In genomic region chr11:100098560-100098959, GRCh38 we compare ENCODE assay signal across 18 cellular contexts.
DNase-seq lines count a peak whose midpoint lies in the region; ATAC-seq and TF ChIP-seq lines count a peak whose summit lies in the region.
"Had no signal": no experiment of that assay in that cellular context is flagged by ENCODE, and none has a peak within 500 bp of the region (broad histone marks: within the 10 kb centered on the region; RNA-seq: fewer than 3 reads in every experiment).

No MANE protein-coding gene starts in this region.

- ATAC-seq in natural killer cell treated with Interleukin-12 subunit alpha and Interleukin-12 subunit beta and Interleukin-15 and Interleukin-18, amount 100 ng/mL, for 72 hours: no peak
- ATAC-seq: GM12878 had no signal

- intact Hi-C loops in ovary (cut with DNase I): no loop called here

- H3K36me3 Mint-ChIP-seq in natural killer cell treated with Interleukin-12 subunit alpha and Interleukin-12 subunit beta and Interleukin-15 and Interleukin-18, amount 100 ng/mL, for 72 hours: peaks cover 17% of the 10 kb centered on the region

- H3K4me3 ChIP-seq in MG63 (no peak overlapping the region), SJCRH30 (no peak overlapping the region), ovary (no peak overlapping the region)
- H3K4me3 ChIP-seq: GM12878, HAP-1 had no signal

- H3K36me3 ChIP-seq in MG63: no peaks in the 10 kb centered on the region
- no peaks in the 10 kb centered on the region for H3K36me3 ChIP-seq in SJCRH30
- H3K36me3 ChIP-seq in ovary: no peaks in the 10 kb centered on the region
- H3K36me3 ChIP-seq: HAP-1 had no signal

- no peak for TF ChIP-seq POLR2A in ovary (IDR thresholded peaks at IDR 0.05)

- no peak for TF ChIP-seq CTCF in ovary (IDR thresholded peaks at IDR 0.05)
- no peak for TF ChIP-seq CTCF in GM20000 (IDR thresholded peaks at IDR 0.05; ENCODE audit: extremely low read depth, missing control alignments)

- peaks cover 24% of the 10 kb centered on the region for H3K9me3 Mint-ChIP-seq in natural killer cell treated with Interleukin-12 subunit alpha and Interleukin-12 subunit beta and Interleukin-15 and Interleukin-18, amount 100 ng/mL, for 72 hours

- WGBS in ovary, 3 donors: 77 to 81% (median 80%) methylated on average over 3 of the region's 3 CpGs

- H3K27ac ChIP-seq in SJCRH30 (no peak overlapping the region), ovary (no peak overlapping the region)

- DNase-seq in H4 (ENCODE audit: low spot score) (peak; percentile 17), MG63 (peak; percentile 10), SJCRH30 (peak; percentile 4 to 17), astrocyte of the hippocampus (ENCODE audit: low read depth, low spot score) (peak; percentile 11), ovary (no peak), OCI-M2 (lab: John Stamatoyannopoulos, UW; ENCODE audit: unreplicated experiment) (no peak), GM20000 (ENCODE audit: low spot score) (no peak)
- DNase-seq in natural killer cell treated with Interleukin-12 subunit alpha and Interleukin-12 subunit beta and Interleukin-15 and Interleukin-18, amount 100 ng/mL, for 72 hours (ENCODE audit: low spot score): no peak
- DNase-seq: 8988T; ACHN; C1 segment of cervical spinal cord; Calu3; CD4-positive, alpha-beta T cell; DMS79; GOT3 had no signal

- no peaks in the 10 kb centered on the region for H3K27me3 ChIP-seq in MG63
- H3K27me3 ChIP-seq in SJCRH30: no peaks in the 10 kb centered on the region
- H3K27me3 ChIP-seq in ovary: no peaks in the 10 kb centered on the region

- no peaks in the 10 kb centered on the region for H3K4me1 Mint-ChIP-seq in natural killer cell treated with Interleukin-12 subunit alpha and Interleukin-12 subunit beta and Interleukin-15 and Interleukin-18, amount 100 ng/mL, for 72 hours (ENCODE audit: low read depth in 2 of 2)
- H3K4me1 Mint-ChIP-seq: B cell had no signal

- H3K27me3 Mint-ChIP-seq in natural killer cell treated with Interleukin-12 subunit alpha and Interleukin-12 subunit beta and Interleukin-15 and Interleukin-18, amount 100 ng/mL, for 72 hours: no peaks in the 10 kb centered on the region
- H3K27me3 Mint-ChIP-seq: B cell; CD4-positive, alpha-beta T cell had no signal

- H3K9me3 ChIP-seq in MG63 (no peaks in the 10 kb centered on the region), SJCRH30 (replicated peaks) (no peaks in the 10 kb centered on the region), ovary (no peaks in the 10 kb centered on the region)
- H3K9me3 ChIP-seq: HAP-1 had no signal

- TF ChIP-seq EP300 in ovary (IDR thresholded peaks at IDR 0.05): no peak

- no peak overlapping the region for H3K27ac Mint-ChIP-seq in natural killer cell treated with Interleukin-12 subunit alpha and Interleukin-12 subunit beta and Interleukin-15 and Interleukin-18, amount 100 ng/mL, for 72 hours
- H3K27ac Mint-ChIP-seq: B cell; CD4-positive, alpha-beta T cell had no signal

- H3K4me1 ChIP-seq in SJCRH30: no peaks in the 10 kb centered on the region
- no peaks in the 10 kb centered on the region for H3K4me1 ChIP-seq in ovary (ENCODE audit: insufficient read depth)
- H3K4me1 ChIP-seq: HAP-1 had no signal

- no peak overlapping the region for H3K4me3 Mint-ChIP-seq in natural killer cell treated with Interleukin-12 subunit alpha and Interleukin-12 subunit beta and Interleukin-15 and Interleukin-18, amount 100 ng/mL, for 72 hours
- H3K4me3 Mint-ChIP-seq: B cell; CD4-positive, alpha-beta T cell had no signal

Comparison
In these comparisons a context has a peak if more than half of its experiments do, and no peak if none do; other contexts are left out.
1. DNase-seq: peak in H4 (single experiment), MG63 (single experiment), SJCRH30 (2 of 2) and astrocyte of the hippocampus (single experiment); none in ovary (0 of 5), OCI-M2 (single experiment), natural killer cell treated with Interleukin-12 subunit alpha and Interleukin-12 subunit beta and Interleukin-15 and Interleukin-18, amount 100 ng/mL, for 72 hours (single experiment) and GM20000 (single experiment).